ENCODE assay signal across 11 cellular contexts in genomic region chr16:11800385-11800718, GRCh38. TPM values are rescaled to one million over a fixed set of nuclear protein-coding genes. Genes with fewer than 3 reads are reported as not detected.
DNase-seq lines count a peak whose midpoint lies in the region; ATAC-seq and TF ChIP-seq lines count a peak whose summit lies in the region.
"Had no signal": no experiment of that assay in that cellular context is flagged by ENCODE, and none has a peak within 500 bp of the region (broad histone marks: within the 10 kb centered on the region; RNA-seq: fewer than 3 reads in every experiment).

No MANE protein-coding gene starts in this region.

- no peaks in the 10 kb centered on the region for H3K9me3 Mint-ChIP-seq in activated CD4-positive, alpha-beta memory T cell treated with anti-CD3 and anti-CD28 coated beads for 36 hours
- H3K9me3 Mint-ChIP-seq in naive B cell: no peaks in the 10 kb centered on the region

- H3K27me3 ChIP-seq in HL-60 (ENCODE audit: insufficient read depth, poor library complexity, severe bottlenecking): no peaks in the 10 kb centered on the region

- H3K36me3 Mint-ChIP-seq in activated CD4-positive, alpha-beta memory T cell treated with anti-CD3 and anti-CD28 coated beads for 36 hours: peaks cover 11% of the 10 kb centered on the region
- no peaks in the 10 kb centered on the region for H3K36me3 Mint-ChIP-seq in naive B cell

- intact Hi-C loops in activated CD4-positive, alpha-beta memory T cell treated with anti-CD3 and anti-CD28 coated beads for 36 hours (cut with micrococcal nuclease): no loop called here

- peak overlapping the region; percentile 54 for H3K27ac ChIP-seq in HL-60 (replicated peaks)

- CTCF ChIA-PET in activated CD4-positive, alpha-beta memory T cell treated with anti-CD3 and anti-CD28 coated beads for 36 hours (lab: Charles Lee): no interaction called here

- no peaks in the 10 kb centered on the region for H3K27me3 Mint-ChIP-seq in activated CD4-positive, alpha-beta memory T cell treated with anti-CD3 and anti-CD28 coated beads for 36 hours
- no peaks in the 10 kb centered on the region for H3K27me3 Mint-ChIP-seq in naive B cell

- DNase-seq in CD1c-positive myeloid dendritic cell (ENCODE audit: extremely low spot score) (peak; percentile 73), HL-60 (ENCODE audit: low read depth in 1 of 2, low spot score in 1 of 2) (peak in 1 of 2 experiments; percentile 58), naive B cell (no peak), kidney tubule cell (ENCODE audit: low spot score) (no peak), iPS-NIHi11 (ENCODE audit: low spot score) (no peak), HPDE6-E6E7 (ENCODE audit: extremely low spot score) (no peak)
- DNase-seq in activated CD4-positive, alpha-beta memory T cell treated with anti-CD3 and anti-CD28 coated beads for 36 hours: no peak
- DNase-seq: endodermal cell; MM.1S; NK-92 treated with Interleukin-12 subunit alpha and Interleukin-12 subunit beta, amount 100 ng/mL, for 24 hours had no signal

- POLR2A ChIA-PET in activated CD4-positive, alpha-beta memory T cell treated with anti-CD3 and anti-CD28 coated beads for 36 hours (lab: Charles Lee): interaction anchor here (0.9 kb wide), 1 partner anchor 58 kb away, joined by 3 read pairs; the partner anchor contains the start of gene TXNDC11

- peak overlapping the region; percentile 87 for H3K4me3 Mint-ChIP-seq in activated CD4-positive, alpha-beta memory T cell treated with anti-CD3 and anti-CD28 coated beads for 36 hours
- H3K4me3 Mint-ChIP-seq in naive B cell: peak overlapping the region in 1 of 8 donors; percentile 97
- H3K4me3 Mint-ChIP-seq: endodermal cell had no signal

- TF ChIP-seq CTCF in HL-60 (IDR thresholded peaks at IDR 0.05; ENCODE audit: insufficient read depth, low read length): no peak

- H3K4me3 ChIP-seq in HL-60 (replicated peaks; ENCODE audit: insufficient read depth, low read length): no peak overlapping the region

- ATAC-seq in naive B cell (ENCODE audit: low read depth in 2 of 2): no peak
- no peak for ATAC-seq in HG03175 (IDR thresholded peaks at IDR 0.05; ENCODE audit: unreplicated experiment)

- peaks cover 35% of the 10 kb centered on the region for H3K4me1 Mint-ChIP-seq in activated CD4-positive, alpha-beta memory T cell treated with anti-CD3 and anti-CD28 coated beads for 36 hours (ENCODE audit: low read depth)
- H3K4me1 Mint-ChIP-seq in naive B cell: peaks cover 32 to 42% (median 42%) of the 10 kb centered on the region in 3 donors

- H3K27ac Mint-ChIP-seq in activated CD4-positive, alpha-beta memory T cell treated with anti-CD3 and anti-CD28 coated beads for 36 hours: no peak overlapping the region
- peak overlapping the region in 5 of 6 donors; percentile 60 to 96 (median 88) for H3K27ac Mint-ChIP-seq in naive B cell
- H3K27ac Mint-ChIP-seq: endodermal cell had no signal

RNA-seq across cellular contexts. Expression of gene ZC3H7A, which starts 3.3 kb away (rescaled TPM):
- 10 to 100 TPM; 65.1 to 75.5 TPM for total RNA-seq in activated CD4-positive, alpha-beta memory T cell treated with anti-CD3 and anti-CD28 coated beads for 36 hours
- 10 to 100 TPM; 20.7 to 38.4 (median 32.0) TPM for polyA plus RNA-seq in naive B cell (ENCODE audit: low read depth in 6 of 6)

RNA-seq across cellular contexts. Expression of gene RSL1D1, which starts 51.0 kb away (rescaled TPM):
- 100 to 1,000 TPM; 287 to 296 TPM for total RNA-seq in activated CD4-positive, alpha-beta memory T cell treated with anti-CD3 and anti-CD28 coated beads for 36 hours
- 100 to 1,000 TPM in 5 of 6 donors, 10 to 100 TPM in 1; 69.7 to 240 (median 184) TPM for polyA plus RNA-seq in naive B cell (ENCODE audit: low read depth in 6 of 6)

RNA-seq across cellular contexts. Expression of gene TXNDC11, which starts 57.7 kb away (rescaled TPM):
- total RNA-seq in activated CD4-positive, alpha-beta memory T cell treated with anti-CD3 and anti-CD28 coated beads for 36 hours: 10 to 100 TPM; 28.4 to 29.9 TPM
- 10 to 100 TPM; 34.6 to 65.6 (median 40.2) TPM for polyA plus RNA-seq in naive B cell (ENCODE audit: low read depth in 6 of 6)
